In genomic region chr16:4682616-4683254, GRCh38 we compare ENCODE assay signal across 10 cellular contexts. TPM values are rescaled to one million over a fixed set of nuclear protein-coding genes. Genes with fewer than 3 reads are reported as not detected.
A peak's percentile ranks its signal among the peaks of the same experiment; 100 is the strongest.
DNase-seq lines count a peak whose midpoint lies in the region; ATAC-seq and TF ChIP-seq lines count a peak whose summit lies in the region.
"Had no signal": no experiment of that assay in that cellular context is flagged by ENCODE, and none has a peak within 500 bp of the region (broad histone marks: within the 10 kb centered on the region; RNA-seq: fewer than 3 reads in every experiment).

No MANE protein-coding gene starts in this region.

- peak; percentile 62 for TF ChIP-seq CTCF in epithelial cell of esophagus (IDR thresholded peaks at IDR 0.05; ENCODE audit: insufficient read depth, low read depth, low read length, missing control alignments)
- no peak for TF ChIP-seq CTCF in GM20000 (IDR thresholded peaks at IDR 0.05; ENCODE audit: extremely low read depth, missing control alignments)

- H3K27me3 Mint-ChIP-seq in T-helper 17 cell = no peaks in the 10 kb centered on the region
- H3K27me3 Mint-ChIP-seq: T-cell had no signal

- peaks cover 9% of the 10 kb centered on the region for H3K36me3 Mint-ChIP-seq in T-helper 17 cell (ENCODE audit: low read depth)

- no peaks in the 10 kb centered on the region for H3K9me3 ChIP-seq in T-helper 17 cell (ENCODE audit: control insufficient read depth, low read length, poor library complexity, severe bottlenecking)
- H3K9me3 ChIP-seq: BLaER1 had no signal

- intact Hi-C loops in posterior cingulate gyrus (cut with DNase I) = loop anchor here (10.0 kb wide), 1 partner anchor 168 kb away; no protein-coding TSS in a partner anchor

- DNase-seq in NCI-H1694 treated with DMSO at 0.1 percent for 48 hours (lab: John Stamatoyannopoulos, UW) (peak; percentile 36), NCI-H1694 (lab: John Stamatoyannopoulos, UW) (no peak), T-helper 17 cell (no peak), epithelial cell of esophagus (ENCODE audit: low read depth) (peak; percentile 61), posterior cingulate gyrus (peak; percentile 52 to 96 (median 73)), GM20000 (ENCODE audit: low spot score) (no peak), NCI-H1092 (lab: John Stamatoyannopoulos, UW) (no peak)

- H3K27ac Mint-ChIP-seq in T-helper 17 cell = no peak overlapping the region
- H3K27ac Mint-ChIP-seq: T-cell had no signal

- no peak overlapping the region for H3K4me3 Mint-ChIP-seq in T-helper 17 cell

- no peak overlapping the region for H3K4me3 ChIP-seq in epithelial cell of esophagus (ENCODE audit: low read length)
- H3K4me3 ChIP-seq: BLaER1 had no signal

- ATAC-seq in T-helper 17 cell (peak; percentile 59), GM18858 (IDR thresholded peaks at IDR 0.05; ENCODE audit: unreplicated experiment) (no peak)

- H3K4me1 Mint-ChIP-seq in T-helper 17 cell = peaks cover 9% of the 10 kb centered on the region

RNA-seq across cellular contexts. Expression of gene NUDT16L1, which starts 10.6 kb away (rescaled TPM):
- total RNA-seq in T-helper 17 cell = 10 to 100 TPM; 44.7 to 49.6 TPM

RNA-seq across cellular contexts. Expression of gene ANKS3, which starts 51.3 kb away (rescaled TPM):
- 10 to 100 TPM; 15.6 to 20.0 TPM for total RNA-seq in T-helper 17 cell

RNA-seq across cellular contexts. Expression of gene DNAAF8, which starts 51.6 kb away (rescaled TPM):
- not detected for total RNA-seq in T-helper 17 cell

RNA-seq across cellular contexts. Expression of gene MGRN1, which starts 58.1 kb away (rescaled TPM):
- 10 to 100 TPM; 69.3 to 74.7 TPM for total RNA-seq in T-helper 17 cell

Comparison
In these comparisons a context has a peak if more than half of its experiments do, and no peak if none do; other contexts are left out.
1. DNase-seq: peak in NCI-H1694 treated with DMSO at 0.1 percent for 48 hours (single experiment), epithelial cell of esophagus (single experiment) and posterior cingulate gyrus (10 of 10); none in NCI-H1694 (single experiment), T-helper 17 cell (0 of 3), GM20000 (single experiment) and NCI-H1092 (single experiment).